8 cellular contexts compared by ENCODE assay signal in the genomic region with DNA sequence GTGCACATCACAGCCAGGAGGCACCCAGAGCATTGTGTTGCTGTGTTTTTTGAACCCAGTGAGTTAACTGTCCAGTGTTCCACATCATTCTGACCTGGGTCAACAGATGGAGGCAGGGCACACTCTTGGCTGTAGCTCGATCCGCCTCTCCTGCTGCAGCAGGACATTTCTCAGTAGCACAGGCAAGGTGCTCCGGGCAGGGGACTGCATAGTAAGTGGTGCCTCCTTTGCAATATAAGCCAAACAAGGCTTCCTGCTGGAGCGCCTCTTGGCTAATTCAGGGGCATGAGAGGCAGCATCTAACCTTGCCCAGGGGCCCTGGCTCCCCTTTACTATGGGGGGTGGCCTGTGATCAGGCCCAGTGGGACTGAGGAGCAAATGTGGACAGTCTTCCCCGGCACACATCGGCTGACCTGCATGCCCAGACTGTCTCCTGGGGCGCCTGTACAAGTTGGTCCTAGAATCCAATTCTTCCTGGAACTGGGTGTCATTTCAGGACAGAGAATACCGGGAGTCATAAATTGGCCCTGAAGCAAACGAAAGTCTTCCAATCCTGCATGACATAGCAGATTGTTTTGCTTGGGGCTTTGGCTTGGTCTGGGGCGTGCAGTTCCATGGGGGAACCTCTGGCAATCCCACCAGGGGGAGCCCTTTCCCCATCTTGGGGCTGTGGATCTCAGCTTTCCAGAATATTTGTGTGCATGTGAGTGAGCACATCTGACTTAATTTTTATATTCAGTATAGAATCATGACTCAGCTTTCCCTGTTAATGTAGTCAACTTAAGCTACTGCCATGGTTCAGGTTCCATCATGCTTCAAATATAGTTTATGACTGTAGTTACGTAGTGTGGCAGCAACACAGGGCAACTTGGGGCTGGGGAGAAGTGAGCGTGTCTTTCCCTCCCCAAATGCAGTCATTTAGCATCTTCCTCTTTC. TPM values are rescaled to one million over a fixed set of nuclear protein-coding genes. Genes with fewer than 3 reads are reported as not detected.
A peak's percentile ranks its signal among the peaks of the same experiment; 100 is the strongest.
DNase-seq lines count a peak whose midpoint lies in the region; ATAC-seq and TF ChIP-seq lines count a peak whose summit lies in the region.

No MANE protein-coding gene starts in this region.

- no peaks in the 10 kb centered on the region for H3K9me3 Mint-ChIP-seq in Caco-2 (ENCODE audit: unreplicated experiment)
- H3K9me3 Mint-ChIP-seq in nephron = no peaks in the 10 kb centered on the region
- no peaks in the 10 kb centered on the region for H3K9me3 Mint-ChIP-seq in stimulated activated naive B cell treated with anti-CD40 and anti-IgM and Interleukin-4, amounts not matched to agents 10 μg/mL and 1 μg/mL and 100 μg/mL, for 72 hours

- intact Hi-C loops in Caco-2 (cut with micrococcal nuclease; ENCODE audit: unreplicated experiment) = loop anchor here (1.0 to 2.0 kb wide), 5 partner anchors 49 to 259 kb away; a partner anchor contains a TSS

- no peak for TF ChIP-seq EP300 in Ishikawa (IDR thresholded peaks at IDR 0.05; ENCODE audit: borderline replicate concordance)

- H3K36me3 Mint-ChIP-seq in Caco-2 (ENCODE audit: insufficient read depth, unreplicated experiment) = no peaks in the 10 kb centered on the region
- H3K36me3 Mint-ChIP-seq in nephron (ENCODE audit: low read depth) = no peaks in the 10 kb centered on the region
- H3K36me3 Mint-ChIP-seq in stimulated activated naive B cell treated with anti-CD40 and anti-IgM and Interleukin-4, amounts not matched to agents 10 μg/mL and 1 μg/mL and 100 μg/mL, for 72 hours = no peaks in the 10 kb centered on the region

- H3K4me3 Mint-ChIP-seq in Caco-2 (ENCODE audit: unreplicated experiment) (no peak overlapping the region), nephron (no peak overlapping the region)
- no peak overlapping the region for H3K4me3 Mint-ChIP-seq in stimulated activated naive B cell treated with anti-CD40 and anti-IgM and Interleukin-4, amounts not matched to agents 10 μg/mL and 1 μg/mL and 100 μg/mL, for 72 hours

- H3K4me1 Mint-ChIP-seq in Caco-2 (ENCODE audit: low read depth, unreplicated experiment) (peaks cover 27% of the 10 kb centered on the region), nephron (peaks cover 41% of the 10 kb centered on the region)
- peaks cover 14 to 37% of the 10 kb centered on the region in 2 donors for H3K4me1 Mint-ChIP-seq in stimulated activated naive B cell treated with anti-CD40 and anti-IgM and Interleukin-4, amounts not matched to agents 10 μg/mL and 1 μg/mL and 100 μg/mL, for 72 hours

- peak overlapping the region; percentile 66 for H3K27ac ChIP-seq in RWPE2 (ENCODE audit: poor library complexity, severe bottlenecking)

- H3K9me3 ChIP-seq in Caco-2 (no peaks in the 10 kb centered on the region), RWPE2 (ENCODE audit: severe bottlenecking) (no peaks in the 10 kb centered on the region)

- peaks cover 16% of the 10 kb centered on the region for H3K4me1 ChIP-seq in Caco-2
- H3K4me1 ChIP-seq in RWPE2 (ENCODE audit: insufficient read depth, poor library complexity, severe bottlenecking) = peaks cover 23% of the 10 kb centered on the region

- CTCF ChIA-PET in Caco-2 (lab: Charles Lee) = interaction anchor here (0.5 to 3.6 kb wide), 10 partner anchors 16 to 259 kb away, joined by 3 to 28 read pairs (median 10); a partner anchor contains a TSS

- peak overlapping the region; percentile 43 for H3K27ac Mint-ChIP-seq in Caco-2 (ENCODE audit: unreplicated experiment)
- peak overlapping the region; percentile 9 to 88 (median 56) for H3K27ac Mint-ChIP-seq in nephron
- no peak overlapping the region for H3K27ac Mint-ChIP-seq in stimulated activated naive B cell treated with anti-CD40 and anti-IgM and Interleukin-4, amounts not matched to agents 10 μg/mL and 1 μg/mL and 100 μg/mL, for 72 hours

- peak; percentile 99 for TF ChIP-seq RAD21 in Ishikawa (IDR thresholded peaks at IDR 0.05; ENCODE audit: low read depth)

- H3K27me3 ChIP-seq in Caco-2 (replicated peaks; ENCODE audit: control insufficient read depth, insufficient read depth, low read length) (no peaks in the 10 kb centered on the region), RWPE2 (ENCODE audit: insufficient read depth, poor library complexity, severe bottlenecking) (no peaks in the 10 kb centered on the region)

- POLR2A ChIA-PET in Caco-2 (lab: Charles Lee) = no interaction called here

- ATAC-seq in RWPE2 (ENCODE audit: low read depth) (peak; percentile 89), GM18907 (IDR thresholded peaks at IDR 0.05; ENCODE audit: unreplicated experiment) (no peak)
- ATAC-seq in stimulated activated naive B cell treated with anti-CD40 and anti-IgM and Interleukin-4, amounts not matched to agents 10 μg/mL and 1 μg/mL and 100 μg/mL, for 72 hours (replicated peaks) = peak; percentile 90 to 91

- H3K36me3 ChIP-seq in Caco-2 (ENCODE audit: control insufficient read depth, insufficient read depth, low read length) (no peaks in the 10 kb centered on the region), RWPE2 (ENCODE audit: low read depth) (no peaks in the 10 kb centered on the region)

- TF ChIP-seq CTCF in Caco-2 (IDR thresholded peaks at IDR 0.05; ENCODE audit: insufficient read depth in 1 of 2, low read depth in 1 of 2, low read length in 1 of 2, severe bottlenecking in 1 of 2, unreplicated experiment in 1 of 2) (peak; percentile 85 to 89), RWPE2 (IDR thresholded peaks at IDR 0.05; ENCODE audit: poor library complexity, severe bottlenecking) (peak; percentile 96), fibroblast of the aortic adventitia (IDR thresholded peaks at IDR 0.05; ENCODE audit: insufficient read depth, low read length) (peak; percentile 95), nephron (IDR thresholded peaks at IDR 0.05; ENCODE audit: unreplicated experiment in 3 of 3) (peak; percentile 90 to 94 (median 90))

- H3K4me3 ChIP-seq in Caco-2 (ENCODE audit: low read depth, low read length) (no peak overlapping the region), RWPE2 (ENCODE audit: severe bottlenecking) (no peak overlapping the region), fibroblast of the aortic adventitia (ENCODE audit: low read depth, low read length) (peak overlapping the region; percentile 18)

- DNase-seq in Caco-2 (peak; percentile 83 to 91), RWPE2 (ENCODE audit: low spot score) (peak; percentile 78), fibroblast of the aortic adventitia (ENCODE audit: low read depth) (peak; percentile 95)
- peak; percentile 70 for DNase-seq in activated T-helper 9 cell treated with anti-CD3 and anti-CD28 coated beads, Interleukin-2, amount 50 U/mL, for 16 hours (ENCODE audit: low read depth)
- DNase-seq in stimulated activated naive B cell treated with anti-CD40 and anti-IgM and Interleukin-4, amounts not matched to agents 10 μg/mL and 1 μg/mL and 100 μg/mL, for 72 hours = peak; percentile 48

- BruUV-seq in Caco-2 (replicated peaks; lab: Mats Ljungman, UMichigan) = no TSS peak

- H3K27me3 Mint-ChIP-seq in Caco-2 (ENCODE audit: insufficient read depth, unreplicated experiment) (no peaks in the 10 kb centered on the region), nephron (ENCODE audit: low read depth) (peaks cover 14% of the 10 kb centered on the region)
- peaks cover 0 to 3% of the 10 kb centered on the region in 2 donors for H3K27me3 Mint-ChIP-seq in stimulated activated naive B cell treated with anti-CD40 and anti-IgM and Interleukin-4, amounts not matched to agents 10 μg/mL and 1 μg/mL and 100 μg/mL, for 72 hours

TF ChIP-seq in Ishikawa, 13 proteins besides CTCF, POLR2A, EP300 and RAD21 (continues in another document):
- TF ChIP-seq TCF12 (IDR thresholded peaks at IDR 0.05; ENCODE audit: low read depth) (no peak), EGR1 (IDR thresholded peaks at IDR 0.05) (no peak), YY1 (IDR thresholded peaks at IDR 0.05; ENCODE audit: low read depth) (no peak), NFIC (IDR thresholded peaks at IDR 0.05) (no peak), CREB1 (IDR thresholded peaks at IDR 0.05; ENCODE audit: low read depth) (no peak), TAF1 (IDR thresholded peaks at IDR 0.05; ENCODE audit: low read depth) (no peak), ZBTB7A (IDR thresholded peaks at IDR 0.05; ENCODE audit: low read depth) (no peak), TEAD4 (IDR thresholded peaks at IDR 0.05) (no peak)
- TF ChIP-seq, protein P1, sequence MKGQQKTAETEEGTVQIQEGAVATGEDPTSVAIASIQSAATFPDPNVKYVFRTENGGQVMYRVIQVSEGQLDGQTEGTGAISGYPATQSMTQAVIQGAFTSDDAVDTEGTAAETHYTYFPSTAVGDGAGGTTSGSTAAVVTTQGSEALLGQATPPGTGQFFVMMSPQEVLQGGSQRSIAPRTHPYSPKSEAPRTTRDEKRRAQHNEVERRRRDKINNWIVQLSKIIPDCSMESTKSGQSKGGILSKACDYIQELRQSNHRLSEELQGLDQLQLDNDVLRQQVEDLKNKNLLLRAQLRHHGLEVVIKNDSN (IDR thresholded peaks at IDR 0.05) = no peak
- TF ChIP-seq, protein P2, sequence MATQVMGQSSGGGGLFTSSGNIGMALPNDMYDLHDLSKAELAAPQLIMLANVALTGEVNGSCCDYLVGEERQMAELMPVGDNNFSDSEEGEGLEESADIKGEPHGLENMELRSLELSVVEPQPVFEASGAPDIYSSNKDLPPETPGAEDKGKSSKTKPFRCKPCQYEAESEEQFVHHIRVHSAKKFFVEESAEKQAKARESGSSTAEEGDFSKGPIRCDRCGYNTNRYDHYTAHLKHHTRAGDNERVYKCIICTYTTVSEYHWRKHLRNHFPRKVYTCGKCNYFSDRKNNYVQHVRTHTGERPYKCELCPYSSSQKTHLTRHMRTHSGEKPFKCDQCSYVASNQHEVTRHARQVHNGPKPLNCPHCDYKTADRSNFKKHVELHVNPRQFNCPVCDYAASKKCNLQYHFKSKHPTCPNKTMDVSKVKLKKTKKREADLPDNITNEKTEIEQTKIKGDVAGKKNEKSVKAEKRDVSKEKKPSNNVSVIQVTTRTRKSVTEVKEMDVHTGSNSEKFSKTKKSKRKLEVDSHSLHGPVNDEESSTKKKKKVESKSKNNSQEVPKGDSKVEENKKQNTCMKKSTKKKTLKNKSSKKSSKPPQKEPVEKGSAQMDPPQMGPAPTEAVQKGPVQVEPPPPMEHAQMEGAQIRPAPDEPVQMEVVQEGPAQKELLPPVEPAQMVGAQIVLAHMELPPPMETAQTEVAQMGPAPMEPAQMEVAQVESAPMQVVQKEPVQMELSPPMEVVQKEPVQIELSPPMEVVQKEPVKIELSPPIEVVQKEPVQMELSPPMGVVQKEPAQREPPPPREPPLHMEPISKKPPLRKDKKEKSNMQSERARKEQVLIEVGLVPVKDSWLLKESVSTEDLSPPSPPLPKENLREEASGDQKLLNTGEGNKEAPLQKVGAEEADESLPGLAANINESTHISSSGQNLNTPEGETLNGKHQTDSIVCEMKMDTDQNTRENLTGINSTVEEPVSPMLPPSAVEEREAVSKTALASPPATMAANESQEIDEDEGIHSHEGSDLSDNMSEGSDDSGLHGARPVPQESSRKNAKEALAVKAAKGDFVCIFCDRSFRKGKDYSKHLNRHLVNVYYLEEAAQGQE (IDR thresholded peaks at IDR 0.05; ENCODE audit: low read depth) = no peak
- TF ChIP-seq, protein P3, sequence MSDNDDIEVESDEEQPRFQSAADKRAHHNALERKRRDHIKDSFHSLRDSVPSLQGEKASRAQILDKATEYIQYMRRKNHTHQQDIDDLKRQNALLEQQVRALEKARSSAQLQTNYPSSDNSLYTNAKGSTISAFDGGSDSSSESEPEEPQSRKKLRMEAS (IDR thresholded peaks at IDR 0.05) = no peak

RNA-seq across cellular contexts. Expression of a gene that starts 56.0 kb away (rescaled TPM):
- total RNA-seq in Caco-2 (2022) (113 and 115 TPM in 2 replicates), fibroblast of the aortic adventitia (ENCODE audit: low replicate concordance) (7.7 and 41.9 TPM in 2 replicates)
